1 cellular context compared by ENCODE assay signal in genomic region chr2:111246620-111247061, GRCh38.
TF ChIP-seq lines count a peak whose summit lies in the region.

No MANE protein-coding gene starts in this region.

TF ChIP-seq in HepG2, 621 proteins besides CTCF, POLR2A, EP300 and RAD21 (continued from another document and continues in another):
- TF ChIP-seq CEBPZ (IDR thresholded peaks at IDR 0.05; ENCODE audit: low read length): no peak
- peak; percentile 75; the same call in 1 of the 2 replicates for TF ChIP-seq ZNF724P (CRISPR knock-in tag; IDR thresholded peaks at IDR 0.05; ENCODE audit: borderline replicate concordance)
- TF ChIP-seq RBM39 (IDR thresholded peaks at IDR 0.05; ENCODE audit: low read depth, low read length, poor library complexity, severe bottlenecking): no peak
- no peak for TF ChIP-seq ZC3H4 (CRISPR knock-in tag; IDR thresholded peaks at IDR 0.05; ENCODE audit: borderline replicate concordance)
- peak; percentile 97 for TF ChIP-seq UBTF (CRISPR knock-in tag; IDR thresholded peaks at IDR 0.05)
- peak; percentile 92 for TF ChIP-seq ESRRA (CRISPR knock-in tag; IDR thresholded peaks at IDR 0.05; ENCODE audit: low read depth)
- TF ChIP-seq SRF (IDR thresholded peaks at IDR 0.05; ENCODE audit: low read depth, low read length): no peak
- peak; percentile 66 to 76; a peak in 2 of 4 replicates for TF ChIP-seq HMGXB4 (CRISPR knock-in tag; IDR thresholded peaks at IDR 0.05; ENCODE audit: borderline replicate concordance in 1 of 2, low read depth in 1 of 2)
- 0 out of 2 replicates have a peak, but pooled peaks have one; percentile 21 for TF ChIP-seq CEBPG (CRISPR knock-in tag; IDR thresholded peaks at IDR 0.05)
- TF ChIP-seq ZSCAN9 (CRISPR knock-in tag; IDR thresholded peaks at IDR 0.05; ENCODE audit: borderline replicate concordance): peak; percentile 92; the same call in 1 of the 2 replicates
- peak; percentile 78 for TF ChIP-seq ZBTB7B (CRISPR knock-in tag; IDR thresholded peaks at IDR 0.05)
- no peak for TF ChIP-seq MTA3 (CRISPR knock-in tag; IDR thresholded peaks at IDR 0.05)
- 0 out of 2 replicates have a peak, but pooled peaks have one; percentile 36 for TF ChIP-seq SP4 (CRISPR knock-in tag; IDR thresholded peaks at IDR 0.05)
- TF ChIP-seq ZHX1 (CRISPR knock-in tag; IDR thresholded peaks at IDR 0.05; ENCODE audit: low read depth): no peak
- TF ChIP-seq ZNF598 (CRISPR knock-in tag; IDR thresholded peaks at IDR 0.05; ENCODE audit: borderline replicate concordance): peak; percentile 55; the same call in 1 of the 2 replicates
- TF ChIP-seq POLR2AphosphoS2 (IDR thresholded peaks at IDR 0.05; ENCODE audit: low read depth, low read length): no peak
- TF ChIP-seq ZNF660 (CRISPR knock-in tag; IDR thresholded peaks at IDR 0.05; ENCODE audit: borderline replicate concordance, low read depth): no peak
- TF ChIP-seq HINFP (CRISPR knock-in tag; IDR thresholded peaks at IDR 0.05; ENCODE audit: low read depth): peak; percentile 68; the same call in 1 of the 2 replicates
- no peak for TF ChIP-seq TIGD3 (CRISPR knock-in tag; IDR thresholded peaks at IDR 0.05; ENCODE audit: borderline replicate concordance)
- TF ChIP-seq RFXAP (CRISPR knock-in tag; IDR thresholded peaks at IDR 0.05; ENCODE audit: borderline replicate concordance): 0 out of 2 replicates have a peak, but pooled peaks have one; percentile 70
- TF ChIP-seq RERE (CRISPR knock-in tag; IDR thresholded peaks at IDR 0.05; ENCODE audit: low read depth): no peak
- peak; percentile 56; the same call in 1 of the 2 replicates for TF ChIP-seq ZSCAN31 (CRISPR knock-in tag; IDR thresholded peaks at IDR 0.05; ENCODE audit: low read depth)
- TF ChIP-seq LCORL (IDR thresholded peaks at IDR 0.05): no peak
- peak; percentile 77; the same call in 1 of the 2 replicates for TF ChIP-seq LCORL (CRISPR knock-in tag; IDR thresholded peaks at IDR 0.05)
- no peak for TF ChIP-seq ZNF432 (CRISPR knock-in tag; IDR thresholded peaks at IDR 0.05; ENCODE audit: borderline replicate concordance)
- TF ChIP-seq ZNF792 (CRISPR knock-in tag; IDR thresholded peaks at IDR 0.05): peak; percentile 52; the same call in 1 of the 2 replicates
- TF ChIP-seq HOMEZ (CRISPR knock-in tag; IDR thresholded peaks at IDR 0.05; ENCODE audit: low read depth): peak; percentile 90
- 0 out of 2 replicates have a peak, but pooled peaks have one; percentile 25 for TF ChIP-seq E2F2 (CRISPR knock-in tag; IDR thresholded peaks at IDR 0.05; ENCODE audit: borderline replicate concordance)
